1 cellular context compared by ENCODE assay signal in genomic region chr14:94464290-94464689, GRCh38.
TF ChIP-seq lines count a peak whose summit lies in the region.

No MANE protein-coding gene starts in this region.

TF ChIP-seq in HepG2, 621 proteins besides CTCF, POLR2A, EP300 and RAD21:
- TF ChIP-seq KLF16 (CRISPR knock-in tag; IDR thresholded peaks at IDR 0.05) (no peak), HOXA3 (CRISPR knock-in tag; IDR thresholded peaks at IDR 0.05) (no peak), ZNF263 (CRISPR knock-in tag; IDR thresholded peaks at IDR 0.05) (peak; percentile 88)
- TF ChIP-seq, protein P1, sequence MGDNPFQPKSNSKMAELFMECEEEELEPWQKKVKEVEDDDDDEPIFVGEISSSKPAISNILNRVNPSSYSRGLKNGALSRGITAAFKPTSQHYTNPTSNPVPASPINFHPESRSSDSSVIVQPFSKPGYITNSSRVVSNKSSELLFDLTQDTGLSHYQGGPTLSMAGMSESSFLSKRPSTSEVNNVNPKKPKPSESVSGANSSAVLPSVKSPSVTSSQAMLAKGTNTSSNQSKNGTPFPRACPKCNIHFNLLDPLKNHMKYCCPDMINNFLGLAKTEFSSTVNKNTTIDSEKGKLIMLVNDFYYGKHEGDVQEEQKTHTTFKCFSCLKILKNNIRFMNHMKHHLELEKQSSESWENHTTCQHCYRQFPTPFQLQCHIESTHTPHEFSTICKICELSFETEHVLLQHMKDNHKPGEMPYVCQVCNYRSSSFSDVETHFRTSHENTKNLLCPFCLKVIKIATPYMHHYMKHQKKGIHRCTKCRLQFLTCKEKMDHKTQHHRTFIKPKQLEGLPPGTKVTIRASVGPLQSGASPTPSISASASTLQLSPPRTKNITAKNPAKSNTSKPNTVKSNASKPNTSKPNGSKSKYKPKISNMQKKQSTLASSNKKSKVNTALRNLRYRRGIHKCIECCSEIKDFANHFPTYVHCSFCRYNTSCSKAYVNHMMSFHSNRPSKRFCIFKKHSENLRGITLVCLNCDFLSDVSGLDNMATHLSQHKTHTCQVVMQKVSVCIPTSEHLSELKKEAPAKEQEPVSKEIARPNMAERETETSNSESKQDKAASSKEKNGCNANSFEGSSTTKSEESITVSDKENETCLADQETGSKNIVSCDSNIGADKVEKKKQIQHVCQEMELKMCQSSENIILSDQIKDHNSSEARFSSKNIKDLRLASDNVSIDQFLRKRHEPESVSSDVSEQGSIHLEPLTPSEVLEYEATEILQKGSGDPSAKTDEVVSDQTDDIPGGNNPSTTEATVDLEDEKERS (CRISPR knock-in tag; IDR thresholded peaks at IDR 0.05): no peak
